1 cellular context compared by ENCODE assay signal in the genomic region with DNA sequence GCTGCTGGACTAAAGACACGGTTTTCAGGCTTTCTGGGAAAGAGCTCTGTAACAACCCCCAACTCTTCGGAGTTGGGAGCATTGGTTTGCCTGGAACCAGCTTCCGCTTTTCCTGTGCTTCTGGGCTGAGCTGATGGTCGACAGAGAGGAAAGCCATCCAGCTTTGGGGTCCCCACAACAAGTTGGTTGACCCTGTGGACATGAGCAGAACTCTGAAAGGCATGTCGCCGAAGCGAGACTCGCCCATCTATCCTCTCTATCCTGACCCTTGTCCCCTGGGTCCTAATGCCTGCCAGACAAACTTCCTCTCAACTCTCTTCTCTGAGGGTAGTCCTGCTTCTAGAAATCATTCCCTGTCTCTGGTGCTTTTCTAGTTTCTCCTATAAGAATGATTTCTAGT.
TF ChIP-seq lines count a peak whose summit lies in the region.

No MANE protein-coding gene starts in this region.

TF ChIP-seq in K562, 482 proteins besides CTCF, POLR2A, EP300 and RAD21 (continued from another document):
- TF ChIP-seq, protein P1, sequence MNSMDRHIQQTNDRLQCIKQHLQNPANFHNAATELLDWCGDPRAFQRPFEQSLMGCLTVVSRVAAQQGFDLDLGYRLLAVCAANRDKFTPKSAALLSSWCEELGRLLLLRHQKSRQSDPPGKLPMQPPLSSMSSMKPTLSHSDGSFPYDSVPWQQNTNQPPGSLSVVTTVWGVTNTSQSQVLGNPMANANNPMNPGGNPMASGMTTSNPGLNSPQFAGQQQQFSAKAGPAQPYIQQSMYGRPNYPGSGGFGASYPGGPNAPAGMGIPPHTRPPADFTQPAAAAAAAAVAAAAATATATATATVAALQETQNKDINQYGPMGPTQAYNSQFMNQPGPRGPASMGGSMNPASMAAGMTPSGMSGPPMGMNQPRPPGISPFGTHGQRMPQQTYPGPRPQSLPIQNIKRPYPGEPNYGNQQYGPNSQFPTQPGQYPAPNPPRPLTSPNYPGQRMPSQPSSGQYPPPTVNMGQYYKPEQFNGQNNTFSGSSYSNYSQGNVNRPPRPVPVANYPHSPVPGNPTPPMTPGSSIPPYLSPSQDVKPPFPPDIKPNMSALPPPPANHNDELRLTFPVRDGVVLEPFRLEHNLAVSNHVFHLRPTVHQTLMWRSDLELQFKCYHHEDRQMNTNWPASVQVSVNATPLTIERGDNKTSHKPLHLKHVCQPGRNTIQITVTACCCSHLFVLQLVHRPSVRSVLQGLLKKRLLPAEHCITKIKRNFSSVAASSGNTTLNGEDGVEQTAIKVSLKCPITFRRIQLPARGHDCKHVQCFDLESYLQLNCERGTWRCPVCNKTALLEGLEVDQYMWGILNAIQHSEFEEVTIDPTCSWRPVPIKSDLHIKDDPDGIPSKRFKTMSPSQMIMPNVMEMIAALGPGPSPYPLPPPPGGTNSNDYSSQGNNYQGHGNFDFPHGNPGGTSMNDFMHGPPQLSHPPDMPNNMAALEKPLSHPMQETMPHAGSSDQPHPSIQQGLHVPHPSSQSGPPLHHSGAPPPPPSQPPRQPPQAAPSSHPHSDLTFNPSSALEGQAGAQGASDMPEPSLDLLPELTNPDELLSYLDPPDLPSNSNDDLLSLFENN (IDR thresholded peaks at IDR 0.05; ENCODE audit: low read depth in 2 of 2, low read length in 2 of 2): no peak
- TF ChIP-seq KDM2B (CRISPR knock-in tag; IDR thresholded peaks at IDR 0.05): no peak
- TF ChIP-seq TOE1 (IDR thresholded peaks at IDR 0.05; ENCODE audit: borderline replicate concordance): 0 out of 2 replicates have a peak, but pooled peaks have one; percentile 49
- no peak for TF ChIP-seq TOE1 (CRISPR knock-in tag; IDR thresholded peaks at IDR 0.05; ENCODE audit: borderline replicate concordance, low read depth)
- TF ChIP-seq ZNF324 (CRISPR knock-in tag; IDR thresholded peaks at IDR 0.05): no peak
- TF ChIP-seq RUNX1 (IDR thresholded peaks at IDR 0.05; ENCODE audit: low read depth): no peak
- TF ChIP-seq, protein P2, sequence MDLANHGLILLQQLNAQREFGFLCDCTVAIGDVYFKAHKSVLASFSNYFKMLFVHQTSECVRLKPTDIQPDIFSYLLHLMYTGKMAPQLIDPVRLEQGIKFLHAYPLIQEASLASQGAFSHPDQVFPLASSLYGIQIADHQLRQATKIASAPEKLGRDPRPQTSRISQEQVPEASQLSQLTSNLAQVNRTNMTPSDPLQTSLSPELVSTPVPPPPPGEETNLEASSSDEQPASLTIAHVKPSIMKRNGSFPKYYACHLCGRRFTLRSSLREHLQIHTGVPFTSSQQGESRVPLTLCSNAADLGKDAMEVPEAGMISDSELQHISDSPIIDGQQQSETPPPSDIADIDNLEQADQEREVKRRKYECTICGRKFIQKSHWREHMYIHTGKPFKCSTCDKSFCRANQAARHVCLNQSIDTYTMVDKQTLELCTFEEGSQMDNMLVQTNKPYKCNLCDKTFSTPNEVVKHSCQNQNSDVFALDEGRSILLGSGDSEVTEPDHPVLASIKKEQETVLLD (IDR thresholded peaks at IDR 0.05): no peak
- no peak for TF ChIP-seq KLF1 (tag; IDR thresholded peaks at IDR 0.05)
- TF ChIP-seq, protein P3, sequence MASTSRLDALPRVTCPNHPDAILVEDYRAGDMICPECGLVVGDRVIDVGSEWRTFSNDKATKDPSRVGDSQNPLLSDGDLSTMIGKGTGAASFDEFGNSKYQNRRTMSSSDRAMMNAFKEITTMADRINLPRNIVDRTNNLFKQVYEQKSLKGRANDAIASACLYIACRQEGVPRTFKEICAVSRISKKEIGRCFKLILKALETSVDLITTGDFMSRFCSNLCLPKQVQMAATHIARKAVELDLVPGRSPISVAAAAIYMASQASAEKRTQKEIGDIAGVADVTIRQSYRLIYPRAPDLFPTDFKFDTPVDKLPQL (IDR thresholded peaks at IDR 0.05; ENCODE audit: extremely low read depth, insufficient read length): no peak
- TF ChIP-seq ZKSCAN3 (CRISPR knock-in tag; IDR thresholded peaks at IDR 0.05): no peak
- TF ChIP-seq SAFB (IDR thresholded peaks at IDR 0.05; ENCODE audit: borderline replicate concordance, low read depth, low read length): no peak
- no peak for TF ChIP-seq FOXM1 (IDR thresholded peaks at IDR 0.05; ENCODE audit: low read depth)
- no peak for TF ChIP-seq FOXM1 (CRISPR knock-in tag; IDR thresholded peaks at IDR 0.05; ENCODE audit: low read depth)
- TF ChIP-seq, protein P4, sequence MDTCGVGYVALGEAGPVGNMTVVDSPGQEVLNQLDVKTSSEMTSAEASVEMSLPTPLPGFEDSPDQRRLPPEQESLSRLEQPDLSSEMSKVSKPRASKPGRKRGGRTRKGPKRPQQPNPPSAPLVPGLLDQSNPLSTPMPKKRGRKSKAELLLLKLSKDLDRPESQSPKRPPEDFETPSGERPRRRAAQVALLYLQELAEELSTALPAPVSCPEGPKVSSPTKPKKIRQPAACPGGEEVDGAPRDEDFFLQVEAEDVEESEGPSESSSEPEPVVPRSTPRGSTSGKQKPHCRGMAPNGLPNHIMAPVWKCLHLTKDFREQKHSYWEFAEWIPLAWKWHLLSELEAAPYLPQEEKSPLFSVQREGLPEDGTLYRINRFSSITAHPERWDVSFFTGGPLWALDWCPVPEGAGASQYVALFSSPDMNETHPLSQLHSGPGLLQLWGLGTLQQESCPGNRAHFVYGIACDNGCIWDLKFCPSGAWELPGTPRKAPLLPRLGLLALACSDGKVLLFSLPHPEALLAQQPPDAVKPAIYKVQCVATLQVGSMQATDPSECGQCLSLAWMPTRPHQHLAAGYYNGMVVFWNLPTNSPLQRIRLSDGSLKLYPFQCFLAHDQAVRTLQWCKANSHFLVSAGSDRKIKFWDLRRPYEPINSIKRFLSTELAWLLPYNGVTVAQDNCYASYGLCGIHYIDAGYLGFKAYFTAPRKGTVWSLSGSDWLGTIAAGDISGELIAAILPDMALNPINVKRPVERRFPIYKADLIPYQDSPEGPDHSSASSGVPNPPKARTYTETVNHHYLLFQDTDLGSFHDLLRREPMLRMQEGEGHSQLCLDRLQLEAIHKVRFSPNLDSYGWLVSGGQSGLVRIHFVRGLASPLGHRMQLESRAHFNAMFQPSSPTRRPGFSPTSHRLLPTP (IDR thresholded peaks at IDR 0.05; ENCODE audit: borderline replicate concordance, extremely low read depth, insufficient read length): no peak
- no peak for TF ChIP-seq POLR2AphosphoS5 (IDR thresholded peaks at IDR 0.05; ENCODE audit: control insufficient read depth, insufficient read depth, low read depth, low read length)
- no peak for TF ChIP-seq YBX1 (IDR thresholded peaks at IDR 0.05)
- no peak for TF ChIP-seq NCOA1 (IDR thresholded peaks at IDR 0.05; ENCODE audit: low read depth)
- no peak for TF ChIP-seq ZNF316 (IDR thresholded peaks at IDR 0.05)
- no peak for TF ChIP-seq ZKSCAN8 (CRISPR knock-in tag; IDR thresholded peaks at IDR 0.05)
